In the genomic region with DNA sequence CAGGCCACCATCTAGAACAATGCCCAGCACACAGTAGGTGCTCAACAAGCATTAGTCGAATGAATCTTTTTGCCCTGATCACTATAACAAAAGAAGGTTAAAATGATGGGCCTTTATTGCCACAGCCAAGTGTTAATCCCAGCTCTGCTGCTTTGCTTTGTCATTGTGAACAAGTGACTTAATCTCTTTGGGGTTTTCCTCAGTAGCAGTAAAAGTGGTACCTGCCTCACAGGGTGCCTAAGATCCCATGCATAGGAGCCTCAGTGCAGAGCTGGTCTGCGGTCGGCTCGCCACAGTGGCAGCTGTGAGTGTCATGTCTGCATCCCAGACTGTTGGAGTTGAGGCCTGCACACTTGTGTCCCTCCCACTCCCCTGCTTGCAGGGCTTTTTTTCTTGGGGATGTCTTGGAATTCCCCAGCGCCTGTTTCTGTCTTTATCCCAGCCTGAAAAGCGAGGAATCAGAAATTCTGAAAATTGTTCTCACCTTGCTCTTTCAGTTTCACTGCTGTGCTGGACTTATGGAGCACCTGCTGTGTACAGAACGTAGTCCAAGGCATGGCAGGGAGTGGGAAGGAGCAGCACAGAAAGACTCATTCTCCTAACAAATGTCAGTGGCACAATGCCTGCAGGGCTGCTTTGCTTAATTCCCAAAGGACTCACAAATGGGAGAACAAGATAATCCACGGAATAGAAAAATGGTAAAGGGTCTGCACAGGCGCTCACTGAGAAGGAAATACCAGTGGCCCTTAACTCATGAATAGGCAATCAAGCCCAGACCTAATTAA, we compare ENCODE assay signal across 19 cellular contexts.
DNase-seq lines count a peak whose midpoint lies in the region; ATAC-seq and TF ChIP-seq lines count a peak whose summit lies in the region.
"Had no signal": no experiment of that assay in that cellular context is flagged by ENCODE, and none has a peak within 500 bp of the region (broad histone marks: within the 10 kb centered on the region; RNA-seq: fewer than 3 reads in every experiment).

No MANE protein-coding gene starts in this region.

- no peak overlapping the region for H3K23ac ChIP-seq in IMR-90 (ENCODE audit: low read depth, low read length)

- TF ChIP-seq POLR2A in IMR-90 (IDR thresholded peaks at IDR 0.05; ENCODE audit: low read depth, low read length) (no peak), esophagus muscularis mucosa (IDR thresholded peaks at IDR 0.05; ENCODE audit: low read depth) (no peak)

- peak; percentile 89 for DNase-seq in A673 (ENCODE audit: low spot score)
- DNase-seq in IMR-90, result no peak
- DNase-seq in esophagus muscularis mucosa (ENCODE audit: extremely low spot score), result peak; percentile 4
- no peak for DNase-seq in inferior parietal cortex (ENCODE audit: extremely low spot score)
- DNase-seq: 8988T; CD8-positive, alpha-beta T cell; DND-41; HFFc6; MV-4-11; NCI-H1417; NCI-H187 treated with DMSO at 0.1 percent for 48 hours; NCI-H2171 treated with DMSO at 0.1 percent for 48 hours; RPMI8226 had no signal

- no peak overlapping the region for H2BK20ac ChIP-seq in IMR-90 (ENCODE audit: low read depth, low read length)

- no peak overlapping the region for H3K56ac ChIP-seq in IMR-90 (ENCODE audit: extremely low read depth, insufficient read depth, low read length)

- POLR2A ChIA-PET in A673 (lab: Charles Lee; ENCODE audit: low non-redundant PET) (no interaction called here), IMR-90 (lab: Charles Lee; ENCODE audit: unreplicated experiment) (no interaction called here)

- no peak overlapping the region for H3K18ac ChIP-seq in IMR-90 (ENCODE audit: low read depth, low read length)

- no peak overlapping the region for H4K5ac ChIP-seq in IMR-90 (ENCODE audit: low read depth, low read length)

- WGBS in IMR-90 (ENCODE audit: extremely low coverage in 2 of 2, insufficient read length in 1 of 2), 2 experiments, result 89% methylated on average over 5 of the region's 9 CpGs; no CpG with 5 or more reads in 1 of the 2 experiments
- WGBS in esophagus muscularis mucosa, result 85% methylated on average over 9 of the region's 9 CpGs

- no peak overlapping the region for H2AK9ac ChIP-seq in IMR-90 (replicated peaks; ENCODE audit: low read depth, low read length, poor library complexity)

- H3K27ac ChIP-seq in A673 (ENCODE audit: low read depth, low read length, poor library complexity, severe bottlenecking) (peak overlapping the region; percentile 62), IMR-90 (ENCODE audit: insufficient read depth, low read length) (no peak overlapping the region), OCI-LY3 (ENCODE audit: low read length) (peak overlapping the region; percentile 53; the same call in 1 of the 2 replicates), esophagus muscularis mucosa (replicated peaks in 1 of 4) (no peak overlapping the region)
- H3K27ac ChIP-seq: BLaER1 had no signal

- BruUV-seq in A673 (replicated peaks; lab: Mats Ljungman, UMichigan) (no TSS peak), IMR-90 (replicated peaks; lab: Mats Ljungman, UMichigan) (no TSS peak)

- TF ChIP-seq CTCF in A673 (conservative IDR thresholded peaks at IDR 0.05; ENCODE audit: low read depth, low read length) (no peak), IMR-90 (conservative IDR thresholded peaks at IDR 0.05; ENCODE audit: low read depth, low read length) (no peak), OCI-LY3 (IDR thresholded peaks at IDR 0.05; ENCODE audit: low read depth, low read length) (no peak), esophagus muscularis mucosa (IDR thresholded peaks at IDR 0.05) (no peak)

- H3K4me2 ChIP-seq in IMR-90 (ENCODE audit: low read depth, low read length) (no peak overlapping the region), OCI-LY3 (ENCODE audit: low read length) (peak overlapping the region; percentile 27; the same call in 1 of the 2 replicates)
- H3K4me2 ChIP-seq: BLaER1 had no signal

- no peak overlapping the region for H2BK5ac ChIP-seq in IMR-90 (ENCODE audit: low read depth, low read length, poor library complexity, severe bottlenecking)

- no peak overlapping the region for H2AFZ ChIP-seq in IMR-90 (replicated peaks; ENCODE audit: low read length, poor library complexity)
- no peak overlapping the region for H2AFZ ChIP-seq in OCI-LY3 (ENCODE audit: low read depth, low read length)

- no peak overlapping the region for H2BK15ac ChIP-seq in IMR-90 (ENCODE audit: low read depth, low read length)

- intact Hi-C loops in A673 (cut with micrococcal nuclease; ENCODE audit: unreplicated experiment) (loop anchor here (5.0 kb wide), 1 partner anchor 92 kb away; a partner anchor contains a TSS), IMR-90 (cut with micrococcal nuclease) (no loop called here), esophagus muscularis mucosa (cut with DNase I) (loop anchor here (2.0 to 5.0 kb wide), 3 partner anchors 87 to 201 kb away; no protein-coding TSS in a partner anchor)

- CTCF ChIA-PET in A673 (lab: Charles Lee) (interaction anchor here (0.6 to 1.2 kb wide), 3 partner anchors 154 to 201 kb away, joined by 4 to 11 read pairs (median 4); no protein-coding TSS in a partner anchor), IMR-90 (lab: Yijun Ruan, JAX) (interaction anchor here (0.8 kb wide), 1 partner anchor 153 kb away, joined by 3 read pairs; no protein-coding TSS in a partner anchor)

- dilution Hi-C loops in IMR-90 (cut with HindIII; ENCODE audit: low sequenced_read_pairs, unreplicated experiment), result no loop called here

- H3K4me3 ChIP-seq in A673 (ENCODE audit: low read depth, low read length, poor library complexity, severe bottlenecking), result no peak overlapping the region
- H3K4me3 ChIP-seq in IMR-90 (ENCODE audit: insufficient read depth, low read depth, low read length), result no peak overlapping the region
- no peak overlapping the region for H3K4me3 ChIP-seq in OCI-LY3 (ENCODE audit: low read length)
- no peak overlapping the region for H3K4me3 ChIP-seq in esophagus muscularis mucosa
- H3K4me3 ChIP-seq: BLaER1, K562 had no signal

- H3K27me3 ChIP-seq in A673 (replicated peaks; ENCODE audit: insufficient read depth, low read depth, low read length, poor library complexity) (no peaks in the 10 kb centered on the region), IMR-90 (ENCODE audit: control insufficient read depth, insufficient read depth, low read length) (no peaks in the 10 kb centered on the region), OCI-LY3 (ENCODE audit: low read depth, low read length) (no peaks in the 10 kb centered on the region), esophagus muscularis mucosa (no peaks in the 10 kb centered on the region)
- H3K27me3 ChIP-seq: BLaER1 had no signal

- ATAC-seq in IMR-90 (ENCODE audit: low read depth) (no peak), HG02884 (IDR thresholded peaks at IDR 0.05; ENCODE audit: unreplicated experiment) (no peak), HG03432 (IDR thresholded peaks at IDR 0.05; ENCODE audit: unreplicated experiment) (no peak), HG03039 (IDR thresholded peaks at IDR 0.05; ENCODE audit: unreplicated experiment) (no peak)
- ATAC-seq: CD8-positive, alpha-beta T cell; K562 had no signal

- peaks cover 0 to 3% of the 10 kb centered on the region in 2 experiments; a peak in 2 of 4 replicates for H3K79me1 ChIP-seq in IMR-90 (ENCODE audit: low read depth in 1 of 2, low read length in 2 of 2)

- in situ Hi-C loops in IMR-90 (cut with MboI; ENCODE audit: low sequenced_read_pairs), result loop anchor here (5.0 kb wide), 2 partner anchors 202 to 372 kb away; a partner anchor contains a TSS

- H3K9me1 ChIP-seq in IMR-90 (ENCODE audit: insufficient read depth, low read length), result peaks cover 5% of the 10 kb centered on the region

- H3K36me3 ChIP-seq in A673 (ENCODE audit: insufficient read depth, low read length, poor library complexity, severe bottlenecking), result no peaks in the 10 kb centered on the region
- H3K36me3 ChIP-seq in IMR-90 (ENCODE audit: control insufficient read depth, insufficient read depth, low read length), result peaks cover 2% of the 10 kb centered on the region
- peaks cover 9% of the 10 kb centered on the region for H3K36me3 ChIP-seq in OCI-LY3 (replicated peaks; ENCODE audit: low read depth, low read length)
- H3K36me3 ChIP-seq in esophagus muscularis mucosa, result peaks cover 0 to 29% (median 5%) of the 10 kb centered on the region in 4 donors
- H3K36me3 ChIP-seq: BLaER1 had no signal

- no peak for TF ChIP-seq EP300 in esophagus muscularis mucosa (IDR thresholded peaks at IDR 0.05)

- H3K79me2 ChIP-seq in OCI-LY3 (ENCODE audit: low read length), result no peaks in the 10 kb centered on the region

- peak overlapping the region; percentile 31; the same call in 1 of the 2 replicates for H2AK5ac ChIP-seq in IMR-90 (ENCODE audit: low read depth, low read length)

- no peak overlapping the region for H4K8ac ChIP-seq in IMR-90 (ENCODE audit: low read depth in 2 of 2, low read length in 2 of 2)

- no peak overlapping the region for H4K91ac ChIP-seq in IMR-90 (ENCODE audit: insufficient read depth, low read depth, low read length)

- TF ChIP-seq RAD21 in IMR-90 (IDR thresholded peaks at IDR 0.05; ENCODE audit: low read length), result no peak

- no peak overlapping the region for H3K9ac ChIP-seq in IMR-90 (ENCODE audit: low read depth, low read length)
- no peak overlapping the region for H3K9ac ChIP-seq in OCI-LY3 (ENCODE audit: low read length)
- H3K9ac ChIP-seq: BLaER1 had no signal

- H2BK120ac ChIP-seq in IMR-90 (ENCODE audit: low read depth, low read length), result no peak overlapping the region

- no peak overlapping the region for H3K14ac ChIP-seq in IMR-90 (replicated peaks; ENCODE audit: low read depth, low read length)

- H3K4ac ChIP-seq in IMR-90 (ENCODE audit: low read depth, low read length), result no peak overlapping the region

- H3K9me3 ChIP-seq in A673 (ENCODE audit: low read depth, low read length, poor library complexity, severe bottlenecking) (no peaks in the 10 kb centered on the region), IMR-90 (ENCODE audit: control insufficient read depth, insufficient read depth, low read length) (no peaks in the 10 kb centered on the region), OCI-LY3 (ENCODE audit: insufficient read depth, low read length) (no peaks in the 10 kb centered on the region), esophagus muscularis mucosa (no peaks in the 10 kb centered on the region)
- H3K9me3 ChIP-seq: BLaER1 had no signal

- peaks cover 42% of the 10 kb centered on the region for H3K4me1 ChIP-seq in A673 (ENCODE audit: insufficient read depth, low read length, poor library complexity, severe bottlenecking)
- peaks cover 11% of the 10 kb centered on the region for H3K4me1 ChIP-seq in IMR-90 (ENCODE audit: control insufficient read depth, insufficient read depth, low read length)
- peaks cover 34% of the 10 kb centered on the region for H3K4me1 ChIP-seq in OCI-LY3 (ENCODE audit: low read length)
- H3K4me1 ChIP-seq in esophagus muscularis mucosa, result peaks cover 13 to 22% (median 18%) of the 10 kb centered on the region in 4 donors
- H3K4me1 ChIP-seq: BLaER1 had no signal

- H4K20me1 ChIP-seq in IMR-90 (ENCODE audit: insufficient read depth, low read length) (peaks cover 4% of the 10 kb centered on the region; the same call in 1 of the 2 replicates), OCI-LY3 (ENCODE audit: insufficient read depth, low read length) (no peaks in the 10 kb centered on the region)
- H4K20me1 ChIP-seq: BLaER1 had no signal

TF ChIP-seq in IMR-90, 13 proteins besides CTCF, POLR2A, EP300 and RAD21 (continues in another document):
- TF ChIP-seq CEBPB (IDR thresholded peaks at IDR 0.05; ENCODE audit: low read depth, low read length) (no peak), MAZ (IDR thresholded peaks at IDR 0.05; ENCODE audit: borderline replicate concordance, low read depth, low read length) (no peak), BHLHE40 (IDR thresholded peaks at IDR 0.05; ENCODE audit: low read depth, low read length) (no peak)

Comparison
In these comparisons a context has a peak if more than half of its experiments do, and no peak if none do; other contexts are left out.
1. DNase-seq: peak in A673 (single experiment) and esophagus muscularis mucosa (single experiment); none in IMR-90 (single experiment) and inferior parietal cortex (single experiment).
2. H3K27ac ChIP-seq: peak in A673 (single experiment) and OCI-LY3 (single experiment); none in IMR-90 (single experiment) and esophagus muscularis mucosa (0 of 4).